In genomic region chr12:19440019-19440858, GRCh38 we compare ENCODE assay signal across 8 cellular contexts. TPM values are rescaled to one million over a fixed set of nuclear protein-coding genes. Genes with fewer than 3 reads are reported as not detected.
DNase-seq lines count a peak whose midpoint lies in the region; ATAC-seq, FAIRE-seq and TF ChIP-seq lines count a peak whose summit lies in the region.

No MANE protein-coding gene starts in this region.

- DNase-seq in GM12892 (ENCODE audit: insufficient read length) (peak; percentile 46), HFF-Myc (ENCODE audit: extremely low read depth, low read depth) (no peak), NCI-H1105 (lab: John Stamatoyannopoulos, UW) (peak; percentile 40), choroid plexus epithelial cell (ENCODE audit: low read depth) (peak; percentile 52), left kidney (ENCODE audit: low read depth, low spot score) (peak; percentile 87), RCC 7860 (ENCODE audit: low spot score) (no peak)
- DNase-seq in activated CD4-positive, alpha-beta T cell treated with anti-CD3 and anti-CD28 coated beads for 36 hours = peak; percentile 71
- peak; percentile 64 to 66 for DNase-seq in stimulated activated CD4-positive, alpha-beta T cell treated with anti-CD3 and anti-CD28 coated beads, Interleukin-2, amount 100 ng/mL, for 24 hours

- intact Hi-C loops in activated CD4-positive, alpha-beta T cell treated with anti-CD3 and anti-CD28 coated beads for 36 hours (cut with DNase I, micrococcal nuclease) = loop anchor here (2.0 to 5.0 kb wide), 2 partner anchors 42 to 43 kb away; no protein-coding TSS in a partner anchor

- 0 out of 2 replicates have a peak, but pooled peaks have one; percentile 17 for TF ChIP-seq POLR2A in GM12892 (IDR thresholded peaks at IDR 0.05; ENCODE audit: low read depth, low read length)

- peaks cover 33% of the 10 kb centered on the region for H3K36me3 Mint-ChIP-seq in activated CD4-positive, alpha-beta T cell treated with anti-CD3 and anti-CD28 coated beads for 36 hours (ENCODE audit: low read depth)

- peaks cover 39% of the 10 kb centered on the region for H3K4me1 Mint-ChIP-seq in activated CD4-positive, alpha-beta T cell treated with anti-CD3 and anti-CD28 coated beads for 36 hours

- ATAC-seq in activated CD4-positive, alpha-beta T cell treated with anti-CD3 and anti-CD28 coated beads for 36 hours = peak; percentile 52

- FAIRE-seq in GM12892 (lab: Jason Lieb, UNC) (peak; percentile 77), RCC 7860 (lab: Jason Lieb, UNC) (no peak)

- CTCF ChIA-PET in activated CD4-positive, alpha-beta T cell treated with anti-CD3 and anti-CD28 coated beads for 36 hours (lab: Charles Lee) = interaction anchor here (0.6 kb wide), 1 partner anchor 11 kb away, joined by 3 read pairs; no protein-coding TSS in a partner anchor

- no peaks in the 10 kb centered on the region for H3K27me3 Mint-ChIP-seq in activated CD4-positive, alpha-beta T cell treated with anti-CD3 and anti-CD28 coated beads for 36 hours

- H3K27ac Mint-ChIP-seq in activated CD4-positive, alpha-beta T cell treated with anti-CD3 and anti-CD28 coated beads for 36 hours = peak overlapping the region; percentile 98

- H3K4me3 ChIP-seq in HFF-Myc (replicated peaks; ENCODE audit: low read depth, low read length) = peak overlapping the region; percentile 80
- H3K4me3 ChIP-seq in choroid plexus epithelial cell (ENCODE audit: low read depth, low read length) = peak overlapping the region; percentile 95

- H3K9me3 Mint-ChIP-seq in activated CD4-positive, alpha-beta T cell treated with anti-CD3 and anti-CD28 coated beads for 36 hours (ENCODE audit: low read depth) = no peaks in the 10 kb centered on the region

- H3K4me3 Mint-ChIP-seq in activated CD4-positive, alpha-beta T cell treated with anti-CD3 and anti-CD28 coated beads for 36 hours = peak overlapping the region; percentile 98

- POLR2A ChIA-PET in activated CD4-positive, alpha-beta T cell treated with anti-CD3 and anti-CD28 coated beads for 36 hours (lab: Charles Lee) = no interaction called here

- no peak for TF ChIP-seq CTCF in HFF-Myc (IDR thresholded peaks at IDR 0.05; ENCODE audit: low read depth, low read length, missing control alignments)
- TF ChIP-seq CTCF in choroid plexus epithelial cell (conservative IDR thresholded peaks at IDR 0.05; ENCODE audit: low read depth, low read length) = no peak

RNA-seq across cellular contexts. Expression of gene AEBP2, which starts 0.9 kb away (rescaled TPM):
- 34.3 TPM for polyA plus RNA-seq in GM12892 (2012; ENCODE audit: missing spikeins)
- 10 to 100 TPM; 44.2 to 52.9 TPM for total RNA-seq in activated CD4-positive, alpha-beta T cell treated with anti-CD3 and anti-CD28 coated beads for 36 hours

Comparison
In these comparisons a context has a peak if more than half of its experiments do, and no peak if none do; other contexts are left out.
1. DNase-seq: peak in GM12892 (single experiment), NCI-H1105 (single experiment), activated CD4-positive, alpha-beta T cell treated with anti-CD3 and anti-CD28 coated beads for 36 hours (single experiment), choroid plexus epithelial cell (single experiment), left kidney (single experiment) and stimulated activated CD4-positive, alpha-beta T cell treated with anti-CD3 and anti-CD28 coated beads, Interleukin-2, amount 100 ng/mL, for 24 hours (2 of 2); none in HFF-Myc (single experiment) and RCC 7860 (single experiment).